In the genomic region with DNA sequence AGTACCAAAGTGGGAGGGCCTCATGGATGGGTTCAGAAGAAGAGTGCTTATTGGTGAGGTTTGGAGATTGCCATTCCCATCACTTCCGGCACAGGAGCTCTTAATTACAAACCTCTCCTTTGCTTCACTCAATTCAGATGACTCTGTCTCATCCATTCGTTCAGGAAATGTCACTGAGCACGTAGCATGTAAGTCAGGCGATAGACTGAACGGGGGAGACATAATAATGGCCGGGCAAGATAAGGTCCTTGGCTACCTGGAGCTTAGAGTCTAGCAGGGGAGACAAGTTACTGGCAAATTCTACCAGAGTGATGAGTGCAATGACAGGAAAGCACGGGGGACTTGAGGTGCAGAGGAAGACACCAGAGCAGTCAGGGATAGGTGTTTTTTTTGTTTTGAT, we compare ENCODE assay signal across 4 cellular contexts. TPM values are rescaled to one million over a fixed set of nuclear protein-coding genes. Genes with fewer than 3 reads are reported as not detected.
"Had no signal": no experiment of that assay in that cellular context is flagged by ENCODE, and none has a peak within 500 bp of the region (broad histone marks: within the 10 kb centered on the region; RNA-seq: fewer than 3 reads in every experiment).

No MANE protein-coding gene starts in this region.

RNA-seq across cellular contexts. Expression of a gene that starts 11.0 kb away (rescaled TPM):
- total RNA-seq: LHCN-M2, M059J, MCF 10A, NCI-H460 had no signal

RNA-seq across cellular contexts. Expression of a gene that starts 14.9 kb away (rescaled TPM):
- total RNA-seq: LHCN-M2 had no signal

RNA-seq across cellular contexts. Expression of a gene that starts 29.6 kb away (rescaled TPM):
- total RNA-seq: LHCN-M2, M059J had no signal
